In the genomic region with DNA sequence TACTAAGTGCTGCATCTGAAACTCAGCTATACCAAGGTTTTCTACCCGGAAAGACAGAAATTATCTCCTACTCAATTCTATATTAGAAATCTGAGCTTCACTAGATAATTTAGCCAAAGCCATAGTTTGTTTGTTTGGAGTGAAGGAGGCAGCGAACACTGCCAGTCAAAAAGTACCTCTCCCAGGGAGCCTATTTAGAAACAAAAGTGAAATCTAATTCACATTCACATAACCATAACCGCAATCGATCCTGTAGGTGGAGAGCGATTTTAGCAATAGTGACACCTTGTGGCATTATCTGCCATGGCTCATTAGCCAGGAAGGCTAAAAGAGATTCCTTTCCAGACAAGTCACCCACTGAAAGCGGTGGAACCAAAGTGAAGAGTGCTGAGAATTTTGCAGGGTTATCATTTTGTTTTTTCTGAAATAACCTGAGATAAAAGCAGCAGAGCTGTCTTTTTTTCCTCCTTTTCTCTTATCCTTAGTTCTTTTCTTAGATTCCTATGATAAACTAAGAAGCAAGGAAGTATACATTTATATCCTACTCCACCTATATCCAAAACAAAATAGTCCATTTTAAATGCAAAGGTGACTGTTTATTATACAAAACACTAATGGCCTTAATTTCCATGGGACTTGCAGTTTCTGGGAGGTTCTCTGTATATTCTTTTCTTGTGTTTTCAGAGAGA, we compare ENCODE assay signal across 8 cellular contexts.
DNase-seq lines count a peak whose midpoint lies in the region; ATAC-seq and TF ChIP-seq lines count a peak whose summit lies in the region.

No MANE protein-coding gene starts in this region.

- H3F3A ChIP-seq in PC-9 (ENCODE audit: insufficient read depth, low read depth): no peaks in the 10 kb centered on the region

- peak overlapping the region; percentile 40; the same call in 1 of the 2 replicates for H2AFZ ChIP-seq in PC-9

- peak overlapping the region; percentile 71 for H3K27ac Mint-ChIP-seq in activated naive CD8-positive, alpha-beta T cell treated with anti-CD3 and anti-CD28 coated beads, Interleukin-2, amount 10 ng/mL, durations not matched to agents 7 days and 5 days

- peak; percentile 68 for TF ChIP-seq CTCF in GM12864 (IDR thresholded peaks at IDR 0.05; ENCODE audit: low read depth, low read length, missing control alignments)
- TF ChIP-seq CTCF in PC-9 (conservative IDR thresholded peaks at IDR 0.05): peak; percentile 80

- CTCF ChIA-PET in PC-9 (lab: Charles Lee): interaction anchor here (0.5 to 1.2 kb wide), 5 partner anchors 32 to 185 kb away, joined by 3 to 6 read pairs (median 3); a partner anchor contains a TSS

- H3K27me3 Mint-ChIP-seq in activated naive CD8-positive, alpha-beta T cell treated with anti-CD3 and anti-CD28 coated beads, Interleukin-2, amount 10 ng/mL, durations not matched to agents 7 days and 5 days: peaks cover 18% of the 10 kb centered on the region

- H3K4me1 Mint-ChIP-seq in activated naive CD8-positive, alpha-beta T cell treated with anti-CD3 and anti-CD28 coated beads, Interleukin-2, amount 10 ng/mL, durations not matched to agents 7 days and 5 days: peaks cover 6% of the 10 kb centered on the region

- H3K36me3 Mint-ChIP-seq in activated naive CD8-positive, alpha-beta T cell treated with anti-CD3 and anti-CD28 coated beads, Interleukin-2, amount 10 ng/mL, durations not matched to agents 7 days and 5 days: no peaks in the 10 kb centered on the region

- POLR2A ChIA-PET in PC-9 (lab: Charles Lee; ENCODE audit: unreplicated experiment): no interaction called here
- POLR2A ChIA-PET in activated naive CD8-positive, alpha-beta T cell treated with anti-CD3 and anti-CD28 coated beads, Interleukin-2, amount 10 ng/mL, durations not matched to agents 7 days and 5 days (lab: Charles Lee): no interaction called here

- H3K4me3 ChIP-seq in GM12864 (ENCODE audit: low read depth, low read length) (no peak overlapping the region; the same call in 1 of the 2 replicates), PC-9 (no peak overlapping the region)
- no peak overlapping the region for H3K4me3 ChIP-seq in Jurkat, Clone E6-1 (ENCODE audit: low read length)

- H3K9me3 Mint-ChIP-seq in activated naive CD8-positive, alpha-beta T cell treated with anti-CD3 and anti-CD28 coated beads, Interleukin-2, amount 10 ng/mL, durations not matched to agents 7 days and 5 days: no peaks in the 10 kb centered on the region

- H3K9me2 ChIP-seq in PC-9 (ENCODE audit: insufficient read depth): no peaks in the 10 kb centered on the region

- no peaks in the 10 kb centered on the region for H3K36me3 ChIP-seq in PC-9 (ENCODE audit: low read depth)

- H3K27me3 ChIP-seq in PC-9 (ENCODE audit: insufficient read depth, low read depth): no peaks in the 10 kb centered on the region

- intact Hi-C loops in PC-9 (cut with micrococcal nuclease; ENCODE audit: unreplicated experiment): loop anchor here (1.0 to 5.0 kb wide), 6 partner anchors 86 to 466 kb away; a partner anchor contains a TSS
- intact Hi-C loops in left ventricle myocardium superior (cut with micrococcal nuclease): loop anchor here (2.0 to 5.0 kb wide), 2 partner anchors 124 to 185 kb away; no protein-coding TSS in a partner anchor
- intact Hi-C loops in sciatic nerve (cut with DNase I): no loop called here

- no peaks in the 10 kb centered on the region for H3K9me3 ChIP-seq in PC-9 (ENCODE audit: insufficient read depth, low read depth)

- no peaks in the 10 kb centered on the region for H3K4me1 ChIP-seq in PC-9 (replicated peaks; ENCODE audit: insufficient read depth)

- ATAC-seq in GM21825 (IDR thresholded peaks at IDR 0.05; ENCODE audit: unreplicated experiment) (peak; percentile 98), left ventricle myocardium superior (peak; percentile 84), sciatic nerve (peak; percentile 83)
- ATAC-seq in activated naive CD8-positive, alpha-beta T cell treated with anti-CD3 and anti-CD28 coated beads, Interleukin-2, amount 10 ng/mL, durations not matched to agents 7 days and 5 days (ENCODE audit: low read depth): peak; percentile 94

- BruUV-seq in PC-9 (replicated peaks; lab: Mats Ljungman, UMichigan): no TSS peak

- H3K27ac ChIP-seq in PC-9: no peak overlapping the region

- H3K4me2 ChIP-seq in PC-9: peak overlapping the region; percentile 53

- H3K4me3 Mint-ChIP-seq in activated naive CD8-positive, alpha-beta T cell treated with anti-CD3 and anti-CD28 coated beads, Interleukin-2, amount 10 ng/mL, durations not matched to agents 7 days and 5 days: peak overlapping the region; percentile 74

- H4K20me1 ChIP-seq in PC-9 (ENCODE audit: insufficient read depth): no peaks in the 10 kb centered on the region

- no peaks in the 10 kb centered on the region for H3K79me2 ChIP-seq in PC-9 (ENCODE audit: low read depth)

- DNase-seq in GM12864 (ENCODE audit: low read depth) (peak; percentile 70), PC-9 (peak; percentile 57 to 62), left ventricle myocardium superior (no peak), sciatic nerve (ENCODE audit: low spot score) (no peak), GF-D8 (lab: John Stamatoyannopoulos, UW) (no peak)
- DNase-seq in Jurkat, Clone E6-1 (ENCODE audit: low read depth, low spot score): peak; percentile 61
- DNase-seq in activated naive CD8-positive, alpha-beta T cell treated with anti-CD3 and anti-CD28 coated beads, Interleukin-2, amount 10 ng/mL, durations not matched to agents 7 days and 5 days: no peak

Comparison
In these comparisons a context has a peak if more than half of its experiments do, and no peak if none do; other contexts are left out.
1. DNase-seq: peak in GM12864 (single experiment), Jurkat, Clone E6-1 (single experiment) and PC-9 (2 of 2); none in activated naive CD8-positive, alpha-beta T cell treated with anti-CD3 and anti-CD28 coated beads, Interleukin-2, amount 10 ng/mL, durations not matched to agents 7 days and 5 days (single experiment), left ventricle myocardium superior (single experiment), sciatic nerve (single experiment) and GF-D8 (single experiment).
2. Peak in every context shown above with its lines, with median percentiles within 50 percentile points of each other: ATAC-seq.